Comparison of ENCODE assay signal across 15 cellular contexts in the genomic region with DNA sequence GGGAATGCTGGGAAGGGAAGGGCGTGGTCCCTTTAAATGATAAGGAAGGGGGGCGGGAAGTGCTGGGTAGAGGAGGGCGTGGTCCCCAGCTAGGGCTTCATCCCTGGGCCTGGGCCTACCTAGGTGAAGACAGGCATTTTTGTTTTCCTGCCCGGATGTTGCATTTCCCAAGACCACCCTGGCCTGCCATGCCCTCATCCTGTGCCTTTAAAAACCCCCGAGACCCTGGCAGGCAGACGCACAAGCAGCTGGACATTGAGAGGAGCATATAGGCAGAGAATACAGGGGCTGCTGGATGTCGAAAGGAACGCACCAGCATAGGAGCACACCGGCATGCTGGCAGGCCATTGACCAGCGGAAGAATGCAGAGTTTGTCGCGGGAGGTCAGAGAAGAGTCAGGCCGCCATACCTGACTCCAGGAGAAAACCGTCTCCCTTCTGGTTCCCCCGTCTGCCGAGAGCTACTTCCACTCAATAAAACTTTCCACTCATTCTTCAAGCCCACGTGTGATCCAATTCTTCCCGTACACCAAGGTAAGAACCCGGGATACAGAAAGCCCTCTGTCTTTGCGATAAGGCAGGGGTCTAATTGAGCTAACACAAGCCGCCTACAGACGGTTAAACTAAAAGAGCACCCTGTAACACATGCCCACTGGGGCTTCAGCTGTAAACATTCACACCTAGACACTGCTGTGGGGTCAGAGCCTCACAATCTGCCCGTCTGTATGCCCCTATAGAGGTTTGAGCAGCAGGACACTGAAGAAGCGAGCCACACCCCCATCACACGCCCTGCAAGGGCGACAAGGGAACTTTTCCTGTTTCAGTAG. TPM values are rescaled to one million over a fixed set of nuclear protein-coding genes. Genes with fewer than 3 reads are reported as not detected.
A peak's percentile ranks its signal among the peaks of the same experiment; 100 is the strongest.
DNase-seq lines count a peak whose midpoint lies in the region; ATAC-seq and TF ChIP-seq lines count a peak whose summit lies in the region.
"Had no signal": no experiment of that assay in that cellular context is flagged by ENCODE, and none has a peak within 500 bp of the region (broad histone marks: within the 10 kb centered on the region; RNA-seq: fewer than 3 reads in every experiment).

No MANE protein-coding gene starts in this region.

- no peak overlapping the region for H3K18ac ChIP-seq in neuronal stem cell (ENCODE audit: low read length)

- H4K8ac ChIP-seq in neuronal stem cell (ENCODE audit: low read depth, low read length), result peak overlapping the region; percentile 43

- H2BK15ac ChIP-seq in neuronal stem cell (ENCODE audit: low read length), result no peak overlapping the region

- H3K27ac Mint-ChIP-seq in GM23338, result peak overlapping the region; percentile 6; the same call in 1 of the 2 replicates
- no peak overlapping the region for H3K27ac Mint-ChIP-seq in dendritic cell treated with granulocyte-macrophage colony-stimulating factor and Interleukin-4, amounts not matched to agents 40 ng/mL and 50 ng/mL, for 4 days
- H3K27ac Mint-ChIP-seq in stimulated activated naive CD8-positive, alpha-beta T cell treated with anti-CD3 and anti-CD28 coated beads, Interleukin-15, amount 100 ng/mL, for 72 hours, result no peak overlapping the region
- H3K27ac Mint-ChIP-seq: stimulated activated naive B cell treated with anti-CD40 and anti-IgM and Interleukin-4, amounts not matched to agents 10 μg/mL and 1 μg/mL and 100 μg/mL, for 72 hours had no signal

- H3K4me3 ChIP-seq in GM23338 (peak overlapping the region; percentile 43), neuronal stem cell (ENCODE audit: low read length in 2 of 2) (no peak overlapping the region)

- no peak overlapping the region for H2BK5ac ChIP-seq in neuronal stem cell (ENCODE audit: low read length)

- no peaks in the 10 kb centered on the region for H3K36me3 Mint-ChIP-seq in GM23338 (ENCODE audit: low read depth)
- H3K36me3 Mint-ChIP-seq in dendritic cell treated with granulocyte-macrophage colony-stimulating factor and Interleukin-4, amounts not matched to agents 40 ng/mL and 50 ng/mL, for 4 days (ENCODE audit: low read depth), result peaks cover 14% of the 10 kb centered on the region

- H3K4me2 ChIP-seq in GM23338 (peak overlapping the region; percentile 47), neuronal stem cell (ENCODE audit: insufficient read depth, low read length, poor library complexity, severe bottlenecking) (no peak overlapping the region)

- H3K27me3 ChIP-seq in GM23338 (ENCODE audit: insufficient read depth), result no peaks in the 10 kb centered on the region
- H3K27me3 ChIP-seq in neuronal stem cell (ENCODE audit: control insufficient read depth in 3 of 3, insufficient read depth in 3 of 3, low read depth in 1 of 3, low read length in 3 of 3), result no peaks in the 10 kb centered on the region
- H3K27me3 ChIP-seq: foreskin keratinocyte had no signal

- WGBS in neuronal stem cell (ENCODE audit: extremely low coverage in 2 of 2, insufficient read length in 2 of 2, insufficient replicate concordance in 1 of 2), 2 donors, result no CpG with 5 or more reads among the region's 26 CpGs

- no peak overlapping the region for H3K9ac ChIP-seq in neuronal stem cell (ENCODE audit: low read depth, low read length, poor library complexity)

- H3K4me1 ChIP-seq in GM23338 (ENCODE audit: insufficient read depth), result peaks cover 12% of the 10 kb centered on the region
- H3K4me1 ChIP-seq in neuronal stem cell (ENCODE audit: control insufficient read depth in 2 of 2, insufficient read depth in 1 of 2, low read depth in 1 of 2, low read length in 2 of 2), result peaks cover 4 to 11% of the 10 kb centered on the region in 2 donors
- H3K4me1 ChIP-seq: foreskin keratinocyte had no signal

- H3K9me3 Mint-ChIP-seq in GM23338, result no peaks in the 10 kb centered on the region; the same call in 2 of the 3 replicates
- no peaks in the 10 kb centered on the region for H3K9me3 Mint-ChIP-seq in dendritic cell treated with granulocyte-macrophage colony-stimulating factor and Interleukin-4, amounts not matched to agents 40 ng/mL and 50 ng/mL, for 4 days
- H3K9me3 Mint-ChIP-seq in stimulated activated naive CD8-positive, alpha-beta T cell treated with anti-CD3 and anti-CD28 coated beads, Interleukin-15, amount 100 ng/mL, for 72 hours, result no peaks in the 10 kb centered on the region
- H3K9me3 Mint-ChIP-seq: CD4-positive, alpha-beta memory T cell had no signal

- intact Hi-C loops in dendritic cell treated with granulocyte-macrophage colony-stimulating factor and Interleukin-4, amounts not matched to agents 40 ng/mL and 50 ng/mL, for 4 days (cut with micrococcal nuclease), result loop anchor here (5.0 kb wide), 1 partner anchor 193 kb away; no protein-coding TSS in a partner anchor

- H3K14ac ChIP-seq in neuronal stem cell (ENCODE audit: low read length), result no peak overlapping the region

- H2BK12ac ChIP-seq in neuronal stem cell (ENCODE audit: low read length), result no peak overlapping the region

- peaks cover 9% of the 10 kb centered on the region for H3K27me3 Mint-ChIP-seq in GM23338 (ENCODE audit: insufficient read depth, low read depth, poor library complexity)
- no peaks in the 10 kb centered on the region for H3K27me3 Mint-ChIP-seq in dendritic cell treated with granulocyte-macrophage colony-stimulating factor and Interleukin-4, amounts not matched to agents 40 ng/mL and 50 ng/mL, for 4 days
- H3K27me3 Mint-ChIP-seq in stimulated activated naive CD8-positive, alpha-beta T cell treated with anti-CD3 and anti-CD28 coated beads, Interleukin-15, amount 100 ng/mL, for 72 hours, result no peaks in the 10 kb centered on the region
- H3K27me3 Mint-ChIP-seq: CD4-positive, alpha-beta memory T cell; stimulated activated naive B cell treated with anti-CD40 and anti-IgM and Interleukin-4, amounts not matched to agents 10 μg/mL and 1 μg/mL and 100 μg/mL, for 72 hours had no signal

- no peak overlapping the region for H2AK5ac ChIP-seq in neuronal stem cell (ENCODE audit: low read depth, low read length)

- H3K79me1 ChIP-seq in neuronal stem cell (ENCODE audit: low read depth, low read length), result no peaks in the 10 kb centered on the region

- H3K36me3 ChIP-seq in GM23338 (ENCODE audit: insufficient read depth) (no peaks in the 10 kb centered on the region), neuronal stem cell (replicated peaks in 1 of 2; ENCODE audit: control insufficient read depth in 2 of 2, insufficient read depth in 2 of 2, low read length in 2 of 2) (no peaks in the 10 kb centered on the region)

- 0 out of 2 replicates have a peak, but pooled peaks cover 4% of the 10 kb centered on the region for H3F3A ChIP-seq in GM23338 (replicated peaks; ENCODE audit: low read depth)

- no peak for TF ChIP-seq CTCF in GM23338 (conservative IDR thresholded peaks at IDR 0.05; ENCODE audit: low read depth in 2 of 2)

- DNase-seq in GM23338 (ENCODE audit: low spot score), result peak; percentile 64
- peak; percentile 74 for DNase-seq in NCI-H2227 (lab: John Stamatoyannopoulos, UW; ENCODE audit: unreplicated experiment)
- DNase-seq in neuronal stem cell (ENCODE audit: low spot score), result no peak
- DNase-seq in stimulated activated naive CD8-positive, alpha-beta T cell treated with anti-CD3 and anti-CD28 coated beads, Interleukin-15, amount 100 ng/mL, for 72 hours, result no peak
- no peak for DNase-seq in stimulated activated naive CD4-positive, alpha-beta T cell treated with Interleukin-2 at 50 U/mL for 16 hours (lab: John Stamatoyannopoulos, UW)
- DNase-seq: activated CD4-positive, alpha-beta T cell treated with anti-CD3 and anti-CD28 coated beads for 4 hours; CD4-positive, alpha-beta memory T cell; effector memory CD4-positive, alpha-beta T cell; foreskin keratinocyte; kidney; NCI-H226; stimulated activated CD4-positive, alpha-beta T cell treated with anti-CD3 and anti-CD28 coated beads, Interleukin-4, amount 100 ng/mL, for 24 hours; stimulated activated naive B cell treated with anti-CD40 and anti-IgM and Interleukin-4, amounts not matched to agents 10 μg/mL and 1 μg/mL and 100 μg/mL, for 72 hours had no signal

- H4K20me1 ChIP-seq in GM23338 (replicated peaks; ENCODE audit: insufficient read depth), result no peaks in the 10 kb centered on the region

- H4K91ac ChIP-seq in neuronal stem cell (ENCODE audit: low read depth, low read length, poor library complexity), result no peak overlapping the region

- ATAC-seq in GM23338 (peak; percentile 14), HG02938 (IDR thresholded peaks at IDR 0.05; ENCODE audit: unreplicated experiment) (no peak)
- no peak for ATAC-seq in stimulated activated naive CD8-positive, alpha-beta T cell treated with anti-CD3 and anti-CD28 coated beads, Interleukin-15, amount 100 ng/mL, for 72 hours
- ATAC-seq: foreskin keratinocyte; stimulated activated naive B cell treated with anti-CD40 and anti-IgM and Interleukin-4, amounts not matched to agents 10 μg/mL and 1 μg/mL and 100 μg/mL, for 72 hours had no signal

- H3K4ac ChIP-seq in neuronal stem cell (ENCODE audit: low read length), result no peak overlapping the region

- H3K4me3 Mint-ChIP-seq in GM23338, result peak overlapping the region; percentile 70; the same call in 2 of the 3 replicates
- H3K4me3 Mint-ChIP-seq in dendritic cell treated with granulocyte-macrophage colony-stimulating factor and Interleukin-4, amounts not matched to agents 40 ng/mL and 50 ng/mL, for 4 days, result peak overlapping the region; percentile 51
- peak overlapping the region in 1 of 2 donors; percentile 7 for H3K4me3 Mint-ChIP-seq in stimulated activated naive CD8-positive, alpha-beta T cell treated with anti-CD3 and anti-CD28 coated beads, Interleukin-15, amount 100 ng/mL, for 72 hours

- no peaks in the 10 kb centered on the region for H3K9me3 ChIP-seq in neuronal stem cell (replicated peaks in 1 of 2; ENCODE audit: control insufficient read depth in 2 of 2, insufficient read depth in 1 of 2, low read depth in 1 of 2, low read length in 2 of 2)

- 0 out of 2 replicates have a peak overlapping the region, but pooled peaks have one; percentile 41 for H3K27ac ChIP-seq in GM23338 (ENCODE audit: low read depth)
- no peak overlapping the region for H3K27ac ChIP-seq in neuronal stem cell (replicated peaks; ENCODE audit: low read length)
- H3K27ac ChIP-seq: foreskin keratinocyte had no signal

- peaks cover 39% of the 10 kb centered on the region for H3K79me2 ChIP-seq in GM23338 (replicated peaks; ENCODE audit: insufficient read depth)

- H3K4me1 Mint-ChIP-seq in GM23338, result peaks cover 27% of the 10 kb centered on the region
- peaks cover 22% of the 10 kb centered on the region for H3K4me1 Mint-ChIP-seq in dendritic cell treated with granulocyte-macrophage colony-stimulating factor and Interleukin-4, amounts not matched to agents 40 ng/mL and 50 ng/mL, for 4 days (ENCODE audit: low read depth)
- peaks cover 23% of the 10 kb centered on the region for H3K4me1 Mint-ChIP-seq in stimulated activated naive CD8-positive, alpha-beta T cell treated with anti-CD3 and anti-CD28 coated beads, Interleukin-15, amount 100 ng/mL, for 72 hours

- no peak overlapping the region for H2BK120ac ChIP-seq in neuronal stem cell (ENCODE audit: low read depth, low read length)

- peak overlapping the region; percentile 74; the same call in 1 of the 2 replicates for H2AFZ ChIP-seq in GM23338
- H2AFZ ChIP-seq in neuronal stem cell (ENCODE audit: low read length), result peak overlapping the region; percentile 49

- H3K9me2 ChIP-seq in GM23338 (ENCODE audit: insufficient read depth), result no peaks in the 10 kb centered on the region

- no peak overlapping the region for H3K23ac ChIP-seq in neuronal stem cell (ENCODE audit: low read depth, low read length, poor library complexity)

RNA-seq across cellular contexts. Expression of a gene that starts 2.9 kb away (rescaled TPM):
- 12.8 and 26.8 TPM in 2 replicates for total RNA-seq in GM23338 (2014; rRNA removed; shearing (Covaris generic))
- polyA plus RNA-seq in GM23338 (2016; fragmentation: Nextera tagmentation; extraction: Ambion mirVana), result 4.3 and 5.5 TPM in 2 replicates
- 5.7 TPM for polyA plus RNA-seq in neuronal stem cell (2013, experiment 1 of 2)
- polyA plus RNA-seq in neuronal stem cell (2013, experiment 2 of 2), result 6.0 TPM

Comparison
In these comparisons a context has a peak if more than half of its experiments do, and no peak if none do; other contexts are left out.
1. DNase-seq: peak in GM23338 (single experiment) and NCI-H2227 (single experiment); none in neuronal stem cell (single experiment), stimulated activated naive CD8-positive, alpha-beta T cell treated with anti-CD3 and anti-CD28 coated beads, Interleukin-15, amount 100 ng/mL, for 72 hours (0 of 2) and stimulated activated naive CD4-positive, alpha-beta T cell treated with Interleukin-2 at 50 U/mL for 16 hours (single experiment).